18 cellular contexts compared by ENCODE assay signal in genomic region chr4:110533590-110533910, GRCh38. TPM values are rescaled to one million over a fixed set of nuclear protein-coding genes. Genes with fewer than 3 reads are reported as not detected.
DNase-seq lines count a peak whose midpoint lies in the region; TF ChIP-seq lines count a peak whose summit lies in the region.
"Had no signal": no experiment of that assay in that cellular context is flagged by ENCODE, and none has a peak within 500 bp of the region (broad histone marks: within the 10 kb centered on the region; RNA-seq: fewer than 3 reads in every experiment).

No MANE protein-coding gene starts in this region.

- intact Hi-C loops in prostate gland (cut with DNase I) = no loop called here
- intact Hi-C loops in colonic mucosa (cut with DNase I) = no loop called here

- H2AK5ac ChIP-seq in mesendoderm (ENCODE audit: low read length) = no peak overlapping the region

- H2BK5ac ChIP-seq in mesendoderm (ENCODE audit: low read length) = no peak overlapping the region

- H3K27me3 ChIP-seq in BLaER1 = no peaks in the 10 kb centered on the region
- H3K27me3 ChIP-seq in mesendoderm (ENCODE audit: insufficient read depth, low read length, poor library complexity) = no peaks in the 10 kb centered on the region
- no peaks in the 10 kb centered on the region for H3K27me3 ChIP-seq in prostate gland (replicated peaks; ENCODE audit: insufficient read depth)
- no peaks in the 10 kb centered on the region for H3K27me3 ChIP-seq in colonic mucosa
- H3K27me3 ChIP-seq: esophagus squamous epithelium, suprapubic skin had no signal

- no peak for TF ChIP-seq CTCF in choroid plexus epithelial cell (conservative IDR thresholded peaks at IDR 0.05; ENCODE audit: low read depth, low read length)
- no peak for TF ChIP-seq CTCF in prostate gland (IDR thresholded peaks at IDR 0.05)
- TF ChIP-seq CTCF in colonic mucosa (IDR thresholded peaks at IDR 0.05) = no peak

- H3K4me1 ChIP-seq in BLaER1 (peaks cover 11% of the 10 kb centered on the region), mesendoderm (ENCODE audit: control insufficient read depth, low read depth, low read length) (peaks cover 3% of the 10 kb centered on the region), prostate gland (replicated peaks) (no peaks in the 10 kb centered on the region), colonic mucosa (no peaks in the 10 kb centered on the region)
- H3K4me1 ChIP-seq: suprapubic skin had no signal

- no CpG with 5 or more reads among the region's 2 CpGs for WGBS in mesendoderm (ENCODE audit: extremely low coverage, insufficient coverage, low lambda C conversion rate)
- WGBS in prostate gland = 66% methylated on average over 2 of the region's 2 CpGs

- no peaks in the 10 kb centered on the region for H3K36me3 ChIP-seq in BLaER1
- H3K36me3 ChIP-seq in mesendoderm (ENCODE audit: control insufficient read depth, insufficient read depth, low read length) = no peaks in the 10 kb centered on the region
- H3K36me3 ChIP-seq in prostate gland = no peaks in the 10 kb centered on the region
- no peaks in the 10 kb centered on the region for H3K36me3 ChIP-seq in colonic mucosa
- H3K36me3 ChIP-seq: esophagus squamous epithelium, suprapubic skin had no signal

- H3K4me3 ChIP-seq in BLaER1 (no peak overlapping the region), choroid plexus epithelial cell (ENCODE audit: low read depth, low read length) (peak overlapping the region; percentile 23), mesendoderm (ENCODE audit: low read length) (no peak overlapping the region), prostate gland (no peak overlapping the region), colonic mucosa (no peak overlapping the region)
- H3K4me3 ChIP-seq: suprapubic skin had no signal

- TF ChIP-seq POLR2A in prostate gland (IDR thresholded peaks at IDR 0.05) = no peak

- H4K8ac ChIP-seq in mesendoderm (ENCODE audit: low read depth, low read length) = no peak overlapping the region

- no peak overlapping the region for H3K56ac ChIP-seq in mesendoderm (ENCODE audit: low read length)

- no peak overlapping the region for H2BK120ac ChIP-seq in mesendoderm (ENCODE audit: low read depth, low read length)

- H3K4me2 ChIP-seq in BLaER1 (peak overlapping the region; percentile 54), mesendoderm (ENCODE audit: low read length) (no peak overlapping the region)

- no peaks in the 10 kb centered on the region for H3K79me1 ChIP-seq in mesendoderm (ENCODE audit: low read length)

- H2BK15ac ChIP-seq in mesendoderm (replicated peaks; ENCODE audit: low read depth) = no peak overlapping the region

- no peaks in the 10 kb centered on the region for H3K79me2 ChIP-seq in mesendoderm (ENCODE audit: control insufficient read depth, insufficient read depth, low read length)

- DNase-seq in LHCN-M2 (ENCODE audit: low read depth) (peak; percentile 13), choroid plexus epithelial cell (ENCODE audit: low read depth) (peak; percentile 75), mesendoderm (no peak), RPMI8226 (no peak), prostate gland (ENCODE audit: low spot score) (no peak), colonic mucosa (no peak), NCI-H82 (lab: John Stamatoyannopoulos, UW) (no peak)
- DNase-seq: activated CD4-positive, alpha-beta T cell treated with anti-CD3 and anti-CD28 coated beads, Interleukin-2, amount 50 U/mL, for 4 hours; esophagus squamous epithelium; left ventricle myocardium superior; naive thymus-derived CD8-positive, alpha-beta T cell; NCI-H1092; NCI-H2171; retina; stimulated activated CD4-positive, alpha-beta T cell treated with anti-CD3 and anti-CD28 coated beads, Interleukin-1b, Interleukin-23, amount 100 ng/mL, for 48 hours had no signal

- no peak overlapping the region for H3K23ac ChIP-seq in mesendoderm (ENCODE audit: low read length)

- no peak overlapping the region for H4K5ac ChIP-seq in mesendoderm (ENCODE audit: low read length)

- H4K20me1 ChIP-seq in BLaER1 = no peaks in the 10 kb centered on the region

- no peak overlapping the region for H3K27ac ChIP-seq in BLaER1
- no peak overlapping the region for H3K27ac ChIP-seq in mesendoderm (ENCODE audit: low read depth, low read length)
- no peak overlapping the region for H3K27ac ChIP-seq in prostate gland
- no peak overlapping the region for H3K27ac ChIP-seq in colonic mucosa
- H3K27ac ChIP-seq: suprapubic skin had no signal

- H3K9me3 ChIP-seq in BLaER1 = peaks cover 22% of the 10 kb centered on the region
- H3K9me3 ChIP-seq in prostate gland = no peaks in the 10 kb centered on the region
- H3K9me3 ChIP-seq in colonic mucosa = no peaks in the 10 kb centered on the region
- H3K9me3 ChIP-seq: suprapubic skin had no signal

- no peak overlapping the region for H3K4ac ChIP-seq in mesendoderm (ENCODE audit: low read depth, low read length)

- H3K18ac ChIP-seq in mesendoderm (ENCODE audit: low read length) = peak overlapping the region; percentile 60

- H3K9ac ChIP-seq in BLaER1 (no peak overlapping the region), mesendoderm (ENCODE audit: low read length) (no peak overlapping the region), colonic mucosa (ENCODE audit: low read depth in 2 of 2, low read length in 2 of 2) (no peak overlapping the region)

RNA-seq across cellular contexts. Expression of gene ENPEP, which starts 57.6 kb away (rescaled TPM):
- total RNA-seq in LHCN-M2 (2014; rRNA removed) = 0.13 and 0.17 TPM in 2 replicates
- polyA plus RNA-seq in LHCN-M2 (2012) = 0.22 TPM
- polyA plus RNA-seq in mesendoderm (2013, experiment 1 of 2) = 5.7 TPM
- 5.0 TPM for polyA plus RNA-seq in mesendoderm (2013, experiment 2 of 2)
- 1 to 10 TPM; 1.3 to 1.8 TPM for total RNA-seq in prostate gland
- total RNA-seq in colonic mucosa = under 1 TPM; 0.27 to 0.88 TPM
- total RNA-seq: naive thymus-derived CD8-positive, alpha-beta T cell; SK-MEL-5 had no signal
- polyA plus RNA-seq: naive thymus-derived CD8-positive, alpha-beta T cell had no signal

Comparison
In these comparisons a context has a peak if more than half of its experiments do, and no peak if none do; other contexts are left out.
1. DNase-seq: peak in LHCN-M2 (single experiment) and choroid plexus epithelial cell (single experiment); none in mesendoderm (single experiment), RPMI8226 (single experiment), prostate gland (single experiment), colonic mucosa (single experiment) and NCI-H82 (single experiment).